In genomic region chr16:19098173-19098572, GRCh38 we compare ENCODE assay signal across 19 cellular contexts.
"Had no signal": no experiment of that assay in that cellular context is flagged by ENCODE, and none has a peak within 500 bp of the region (broad histone marks: within the 10 kb centered on the region; RNA-seq: fewer than 3 reads in every experiment).

No MANE protein-coding gene starts in this region.

- H3K27ac ChIP-seq: HL-60 had no signal

- H3K9ac ChIP-seq: SK-N-SH had no signal

- H3K9me3 ChIP-seq: SK-N-SH had no signal

- DNase-seq: Kasumi-1, KG1, MM.1S, NCI-H1092 treated with DMSO at 0.1 percent for 48 hours, NCI-H1436, NCI-H187, NCI-H2029, NCI-H2081 treated with DMSO at 0.1 percent for 48 hours, NCI-H2171, NCI-H226, NCI-H446, NCI-H510A, NCI-H524 treated with DMSO at 0.1 percent for 48 hours, NCI-H69, NCI-H774, RPMI8226, SHP77, SK-N-SH had no signal
